14 cellular contexts compared by ENCODE assay signal in the genomic region with DNA sequence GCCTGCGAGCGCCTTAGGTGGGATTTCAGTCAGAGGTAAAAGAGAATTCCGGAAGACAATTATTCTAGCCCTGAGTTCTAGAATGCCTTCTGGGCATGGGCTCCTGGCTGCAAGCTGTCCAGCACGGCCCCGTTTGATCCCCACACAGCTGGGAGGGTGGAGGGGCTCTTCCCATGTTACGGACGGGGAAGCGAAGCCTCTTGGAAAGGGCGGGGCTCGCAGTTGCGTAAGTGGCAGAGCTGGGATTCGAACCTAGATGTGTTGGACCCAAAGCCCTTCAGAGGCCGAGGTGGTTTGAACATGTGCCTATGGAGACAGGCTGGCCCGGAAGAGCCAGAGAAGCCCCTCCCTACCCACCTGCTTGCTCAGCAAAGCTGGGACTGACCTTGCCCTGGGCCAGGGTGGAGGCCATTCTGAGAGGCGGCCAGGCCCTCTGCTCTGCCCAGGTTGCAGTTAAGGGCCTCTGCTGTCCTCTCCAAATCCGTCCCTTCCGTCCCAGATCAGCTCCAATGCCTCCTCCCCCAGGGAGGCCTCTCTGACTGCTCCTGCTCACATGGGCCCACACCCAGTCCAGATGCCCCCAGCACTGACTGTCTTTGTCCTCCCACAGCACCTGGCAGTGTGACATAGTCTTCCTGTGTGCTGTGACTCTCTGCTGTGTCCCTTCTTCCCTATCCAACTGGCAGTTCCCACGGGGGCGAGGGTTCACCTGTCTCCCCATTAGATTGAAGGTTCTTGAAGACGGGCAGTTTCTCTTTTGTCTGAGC. TPM values are rescaled to one million over a fixed set of nuclear protein-coding genes. Genes with fewer than 3 reads are reported as not detected.
DNase-seq lines count a peak whose midpoint lies in the region; ATAC-seq, FAIRE-seq and TF ChIP-seq lines count a peak whose summit lies in the region.
"Had no signal": no experiment of that assay in that cellular context is flagged by ENCODE, and none has a peak within 500 bp of the region (broad histone marks: within the 10 kb centered on the region; RNA-seq: fewer than 3 reads in every experiment).

No MANE protein-coding gene starts in this region.

- H3K36me3 ChIP-seq in BLaER1: no peaks in the 10 kb centered on the region
- H3K36me3 ChIP-seq in K562 (ENCODE audit: control insufficient read depth, insufficient read depth, low read length): no peaks in the 10 kb centered on the region
- no peaks in the 10 kb centered on the region for H3K36me3 ChIP-seq in kidney (ENCODE audit: control insufficient read depth in 1 of 2, insufficient read depth in 2 of 2, low read length in 2 of 2)
- no peaks in the 10 kb centered on the region for H3K36me3 ChIP-seq in gastrocnemius medialis

- no peak for FAIRE-seq in K562 (lab: Jason Lieb, UNC)
- FAIRE-seq in kidney (lab: Jason Lieb, UNC): no peak

- TF ChIP-seq EP300 in K562 (IDR thresholded peaks at IDR 0.05; ENCODE audit: low read length): no peak

- ATAC-seq in K562: no peak
- peak; percentile 11 to 16 for ATAC-seq in gastrocnemius medialis
- ATAC-seq in GM21529 (IDR thresholded peaks at IDR 0.05; ENCODE audit: unreplicated experiment): no peak
- no peak for ATAC-seq in HG02678 (IDR thresholded peaks at IDR 0.05; ENCODE audit: unreplicated experiment)
- no peak for ATAC-seq in GM19452 (IDR thresholded peaks at IDR 0.05; ENCODE audit: unreplicated experiment)

- H3K9ac ChIP-seq in BLaER1 (peak overlapping the region; percentile 50; the same call in 1 of the 2 replicates), K562 (ENCODE audit: insufficient read depth in 1 of 2, low read depth in 2 of 2, low read length in 2 of 2) (peak overlapping the region in 1 of 2 experiments; percentile 65; a peak in 2 of 4 replicates), kidney (ENCODE audit: low read length in 2 of 2) (peak overlapping the region in 1 of 2 donors; percentile 61)

- H3K9me1 ChIP-seq in K562 (ENCODE audit: control insufficient read depth, insufficient read depth, low read length): no peaks in the 10 kb centered on the region

- peak overlapping the region; percentile 87; the same call in 1 of the 2 replicates for H3K27ac ChIP-seq in BLaER1
- no peak overlapping the region for H3K27ac ChIP-seq in K562 (ENCODE audit: extremely low read depth, low read depth, low read length)
- H3K27ac ChIP-seq in kidney (ENCODE audit: low read depth in 2 of 2, low read length in 2 of 2): peak overlapping the region; percentile 83 to 95
- peak overlapping the region; percentile 97 to 100 (median 98) for H3K27ac ChIP-seq in gastrocnemius medialis

- H2AFZ ChIP-seq in K562 (ENCODE audit: low read depth, low read length): no peak overlapping the region

- no peaks in the 10 kb centered on the region for H4K20me1 ChIP-seq in BLaER1
- no peaks in the 10 kb centered on the region for H4K20me1 ChIP-seq in K562 (replicated peaks; ENCODE audit: control insufficient read depth, insufficient read depth, low read length)

- H3K9me3 ChIP-seq in BLaER1 (no peaks in the 10 kb centered on the region), K562 (replicated peaks; ENCODE audit: control insufficient read depth, insufficient read depth, low read depth, low read length) (no peaks in the 10 kb centered on the region), kidney (ENCODE audit: control insufficient read depth in 1 of 2, low read length in 2 of 2) (no peaks in the 10 kb centered on the region), gastrocnemius medialis (no peaks in the 10 kb centered on the region)

- no peaks in the 10 kb centered on the region for H3K79me2 ChIP-seq in K562 (ENCODE audit: control insufficient read depth, insufficient read depth, low read length)

- H3K4me2 ChIP-seq in BLaER1 (peak overlapping the region; percentile 92), K562 (ENCODE audit: insufficient read depth, low read length) (no peak overlapping the region)

- CTCF ChIA-PET in K562 (lab: Yijun Ruan, JAX; ENCODE audit: low intra/inter-chr PET ratio) (no interaction called here), HEK293T (lab: Yijun Ruan, JAX) (interaction anchor here (1.1 kb wide), 1 partner anchor 9 kb away, joined by 3 read pairs; no protein-coding TSS in a partner anchor)

- in situ Hi-C loops in K562 (cut with MboI) (loop anchor here (10.0 kb wide), 1 partner anchor 46 kb away; no protein-coding TSS in a partner anchor), gastrocnemius medialis (cut with MboI; ENCODE audit: low sequenced_read_pairs in 4 of 4) (no loop called here)

- H3K4me1 ChIP-seq in BLaER1 (peaks cover 99% of the 10 kb centered on the region), K562 (replicated peaks in 1 of 2; ENCODE audit: control insufficient read depth in 2 of 2, insufficient read depth in 2 of 2, low read length in 2 of 2) (peaks cover 14 to 66% of the 10 kb centered on the region in 2 experiments), kidney (ENCODE audit: control insufficient read depth in 1 of 2, insufficient read depth in 1 of 2, low read depth in 1 of 2, low read length in 2 of 2) (peaks cover 7 to 44% of the 10 kb centered on the region in 2 donors), gastrocnemius medialis (peaks cover 36 to 48% of the 10 kb centered on the region in 2 donors)

- DNase-seq in K562 (ENCODE audit: extremely low read depth in 1 of 4, low spot score in 3 of 4): no peak
- DNase-seq in kidney: no peak
- peak; percentile 73 to 89 for DNase-seq in gastrocnemius medialis
- no peak for DNase-seq in HEK293T (ENCODE audit: extremely low spot score)
- DNase-seq: activated CD4-positive, alpha-beta T cell treated with anti-CD3 and anti-CD28 coated beads, Interleukin-2, amount 10 ng/mL, durations not matched to agents 24 days and 14 days; activated effector memory CD4-positive, alpha-beta T cell treated with anti-CD3 and anti-CD28 coated beads, Interleukin-2, amount 50 U/mL, for 16 hours; Kasumi-1; NCI-H2029 treated with DMSO at 0.1 percent for 48 hours had no signal

- no peaks in the 10 kb centered on the region for H3K27me3 ChIP-seq in BLaER1
- peaks cover 7 to 25% of the 10 kb centered on the region in 2 experiments; a peak in 3 of 5 replicates for H3K27me3 ChIP-seq in K562 (ENCODE audit: control insufficient read depth in 2 of 2, insufficient read depth in 2 of 2, low read length in 2 of 2)
- no peaks in the 10 kb centered on the region for H3K27me3 ChIP-seq in gastrocnemius medialis

- WGBS in K562 (ENCODE audit: insufficient coverage, low coverage, missing lambda C conversion rate): 67% methylated on average over 20 of the region's 20 CpGs

- intact Hi-C loops in K562 (cut with micrococcal nuclease): no loop called here
- intact Hi-C loops in kidney (cut with DNase I): no loop called here
- intact Hi-C loops in gastrocnemius medialis (cut with DNase I; ENCODE audit: low total_unique reads): loop anchor here (2.0 to 10.0 kb wide), 4 partner anchors 184 to 1096 kb away; partner anchors contain the start of genes DDI2 and PADI2

- POLR2A ChIA-PET in K562 (lab: Yijun Ruan, JAX) (interaction anchor here (1.1 to 1.2 kb wide), 2 partner anchors 9 to 38 kb away, joined by 3 read pairs; no protein-coding TSS in a partner anchor), HEK293T (lab: Yijun Ruan, JAX) (no interaction called here)

- H3K4me3 ChIP-seq in BLaER1 (no peak overlapping the region), K562 (no peak overlapping the region), kidney (ENCODE audit: low read length in 2 of 2) (no peak overlapping the region), gastrocnemius medialis (peak overlapping the region; percentile 53 to 82 (median 72))

- BruUV-seq in K562 (replicated peaks; lab: Mats Ljungman, UMichigan): no TSS peak

- TF ChIP-seq RAD21 in K562 (CRISPR knock-in tag; conservative IDR thresholded peaks at IDR 0.05 in 1 of 2, IDR thresholded peaks at IDR 0.05 in 1 of 2): no peak

- TF ChIP-seq CTCF in K562 (IDR thresholded peaks at IDR 0.05 in 2 of 3, conservative IDR thresholded peaks at IDR 0.05 in 1 of 3; ENCODE audit: insufficient read depth in 2 of 3, low read depth in 1 of 3, low read length in 3 of 3) (no peak), kidney (IDR thresholded peaks at IDR 0.05; ENCODE audit: borderline replicate concordance, extremely low read depth, insufficient read depth) (no peak), gastrocnemius medialis (IDR thresholded peaks at IDR 0.05 in 4 of 5, conservative IDR thresholded peaks at IDR 0.05 in 1 of 5) (no peak)

- TF ChIP-seq POLR2A in K562 (conservative IDR thresholded peaks at IDR 0.05) (no peak), gastrocnemius medialis (IDR thresholded peaks at IDR 0.05) (peak in 1 of 2 donors; percentile 77)

RNA-seq across cellular contexts. Expression of gene HSPB7, which starts 1.1 kb away (rescaled TPM):
- total RNA-seq in K562 (2011; cell fraction: chromatin; rRNA removed; ENCODE audit: low replicate concordance): 0.44 TPM in 1 of 2 replicates, not detected in the other
- not detected in 2 replicates for total RNA-seq in K562 (2011; cell fraction: nucleolus; rRNA removed)
- total RNA-seq in K562 (2011; cell fraction: nucleoplasm; rRNA removed): 0.31 TPM in 1 of 2 replicates, not detected in the other
- total RNA-seq in K562 (2014; rRNA removed) (0.05 TPM in 1 of 2 replicates, not detected in the other), K562 (2014; rRNA removed; fragmentation: Illumina TruSeq; extraction: Trizol) (not detected in 2 replicates), K562 (2015; rRNA removed; fragmentation: Illumina TruSeq; extraction: Trizol) (not detected in 2 replicates), K562 (2021) (0.09 TPM in 1 of 2 replicates, not detected in the other), kidney (29.1 TPM), gastrocnemius medialis (1,000 to 10,000 TPM in 1 of 4 donors, 100 to 1,000 TPM in 3; 355 to 1,466 (median 716) TPM)
- polyA plus RNA-seq in K562 (2011; rRNA removed) (0.07 and 0.08 TPM in 2 replicates), K562 (2014; fragmentation: Illumina TruSeq; extraction: Trizol) (0.19 TPM in 1 of 2 replicates, not detected in the other), K562 (2014; fragmentation: Nextera tagmentation; extraction: Ambion mirVana) (not detected), K562 (2014; rRNA removed) (not detected in 2 replicates), kidney (ENCODE audit: insufficient read depth, low read depth, low replicate concordance) (17.0 TPM)
- 0.03 and 0.04 TPM in 2 replicates for polyA plus RNA-seq in K562 (2011; cell fraction: cytosol; rRNA removed)
- polyA plus RNA-seq in K562 (2011; cell fraction: nucleus; rRNA removed): 0.07 and 0.08 TPM in 2 replicates
- 0.16 and 0.17 TPM in 2 replicates for polyA plus RNA-seq in K562 (2012)
- polyA minus RNA-seq in K562 (2011; rRNA and poly(A)+ RNA removed): not detected in 2 replicates
- not detected in 2 replicates for polyA minus RNA-seq in K562 (2011; cell fraction: cytosol; rRNA and poly(A)+ RNA removed)
- not detected in 2 replicates for polyA minus RNA-seq in K562 (2011; cell fraction: nucleus; rRNA and poly(A)+ RNA removed)
- total RNA-seq: activated CD4-positive, alpha-beta T cell treated with anti-CD3 and anti-CD28 coated beads, Interleukin-2, amount 10 ng/mL, durations not matched to agents 24 days and 14 days had no signal

RNA-seq across cellular contexts. Expression of gene CLCNKA, which starts 2.9 kb away (rescaled TPM):
- total RNA-seq in K562 (2011; cell fraction: chromatin; rRNA removed; ENCODE audit: low replicate concordance): 0.55 and 2.4 TPM in 2 replicates
- 0.92 and 2.0 TPM in 2 replicates for total RNA-seq in K562 (2011; cell fraction: nucleolus; rRNA removed)
- total RNA-seq in K562 (2011; cell fraction: nucleoplasm; rRNA removed): 0.76 and 2.0 TPM in 2 replicates
- total RNA-seq in K562 (2014; rRNA removed): 0.18 TPM in 1 of 2 replicates, not detected in the other
- not detected in 2 replicates for total RNA-seq in K562 (2014; rRNA removed; fragmentation: Illumina TruSeq; extraction: Trizol)
- total RNA-seq in K562 (2015; rRNA removed; fragmentation: Illumina TruSeq; extraction: Trizol): not detected in 2 replicates
- total RNA-seq in K562 (2021): 0.07 and 0.18 TPM in 2 replicates
- 0.10 and 0.45 TPM in 2 replicates for polyA plus RNA-seq in K562 (2011; rRNA removed)
- polyA plus RNA-seq in K562 (2011; cell fraction: cytosol; rRNA removed): 0.24 and 1.1 TPM in 2 replicates
- polyA plus RNA-seq in K562 (2011; cell fraction: nucleus; rRNA removed): 4.6 and 6.0 TPM in 2 replicates
- polyA plus RNA-seq in K562 (2012): 0.14 and 0.35 TPM in 2 replicates
- polyA plus RNA-seq in K562 (2014; fragmentation: Illumina TruSeq; extraction: Trizol): 0.10 TPM in 1 of 2 replicates, not detected in the other
- under 1 TPM in 1 of 2 experiments, not detected in 1; 0.03 TPM for polyA plus RNA-seq in K562 (2014; fragmentation: Nextera tagmentation; extraction: Ambion mirVana)
- polyA plus RNA-seq in K562 (2014; rRNA removed): 0.37 TPM in 1 of 2 replicates, not detected in the other
- 0.07 TPM in 1 of 2 replicates, not detected in the other for polyA minus RNA-seq in K562 (2011; rRNA and poly(A)+ RNA removed)
- polyA minus RNA-seq in K562 (2011; cell fraction: cytosol; rRNA and poly(A)+ RNA removed): not detected in 2 replicates
- polyA minus RNA-seq in K562 (2011; cell fraction: nucleus; rRNA and poly(A)+ RNA removed): 0.56 and 0.94 TPM in 2 replicates
- 7.8 TPM for total RNA-seq in kidney
- polyA plus RNA-seq in kidney (ENCODE audit: insufficient read depth, low read depth, low replicate concordance): 187 TPM
- total RNA-seq in gastrocnemius medialis: under 1 TPM in 3 of 4 donors, not detected in 1; 0.64 to 0.94 (median 0.80) TPM
- total RNA-seq: activated CD4-positive, alpha-beta T cell treated with anti-CD3 and anti-CD28 coated beads, Interleukin-2, amount 10 ng/mL, durations not matched to agents 24 days and 14 days; fibroblast of villous mesenchyme; liver had no signal
- polyA plus RNA-seq: liver had no signal

RNA-seq across cellular contexts. Expression of gene SRARP, which starts 14.9 kb away (rescaled TPM):
- total RNA-seq in K562 (2011; cell fraction: chromatin; rRNA removed; ENCODE audit: low replicate concordance): not detected in 2 replicates
- not detected in 2 replicates for total RNA-seq in K562 (2011; cell fraction: nucleolus; rRNA removed)
- total RNA-seq in K562 (2011; cell fraction: nucleoplasm; rRNA removed): not detected in 2 replicates
- total RNA-seq in K562 (2014; rRNA removed): not detected in 2 replicates
- total RNA-seq in K562 (2014; rRNA removed; fragmentation: Illumina TruSeq; extraction: Trizol): not detected in 2 replicates
- total RNA-seq in K562 (2015; rRNA removed; fragmentation: Illumina TruSeq; extraction: Trizol): not detected in 2 replicates
- total RNA-seq in K562 (2021): not detected in 2 replicates
- polyA plus RNA-seq in K562 (2011; rRNA removed): not detected in 2 replicates
- polyA plus RNA-seq in K562 (2011; cell fraction: cytosol; rRNA removed): not detected in 2 replicates
- polyA plus RNA-seq in K562 (2011; cell fraction: nucleus; rRNA removed): not detected in 2 replicates
- not detected in 2 replicates for polyA plus RNA-seq in K562 (2012)
- polyA plus RNA-seq in K562 (2014; fragmentation: Illumina TruSeq; extraction: Trizol): not detected in 2 replicates
- not detected for polyA plus RNA-seq in K562 (2014; fragmentation: Nextera tagmentation; extraction: Ambion mirVana)
- polyA plus RNA-seq in K562 (2014; rRNA removed): not detected in 2 replicates
- polyA minus RNA-seq in K562 (2011; rRNA and poly(A)+ RNA removed): not detected in 2 replicates
- polyA minus RNA-seq in K562 (2011; cell fraction: cytosol; rRNA and poly(A)+ RNA removed): not detected in 2 replicates
- polyA minus RNA-seq in K562 (2011; cell fraction: nucleus; rRNA and poly(A)+ RNA removed): not detected in 2 replicates
- 0.22 TPM for total RNA-seq in kidney
- 4.0 TPM for polyA plus RNA-seq in kidney (ENCODE audit: insufficient read depth, low read depth, low replicate concordance)
- under 1 TPM in 2 of 4 donors, not detected in 2; 0.10 to 0.19 TPM for total RNA-seq in gastrocnemius medialis
- total RNA-seq: activated CD4-positive, alpha-beta T cell treated with anti-CD3 and anti-CD28 coated beads, Interleukin-2, amount 10 ng/mL, durations not matched to agents 24 days and 14 days; fibroblast of villous mesenchyme; liver had no signal

RNA-seq across cellular contexts. Expression of gene CLCNKB, which starts 24.6 kb away (rescaled TPM):
- total RNA-seq in K562 (2011; cell fraction: chromatin; rRNA removed; ENCODE audit: low replicate concordance): 1.2 and 5.1 TPM in 2 replicates
- total RNA-seq in K562 (2011; cell fraction: nucleolus; rRNA removed): 3.3 and 5.3 TPM in 2 replicates
- total RNA-seq in K562 (2011; cell fraction: nucleoplasm; rRNA removed): 1.8 and 2.3 TPM in 2 replicates
- total RNA-seq in K562 (2014; rRNA removed): 0.64 and 1.6 TPM in 2 replicates
- 0.32 and 0.40 TPM in 2 replicates for total RNA-seq in K562 (2014; rRNA removed; fragmentation: Illumina TruSeq; extraction: Trizol)
- 0.19 and 0.29 TPM in 2 replicates for total RNA-seq in K562 (2015; rRNA removed; fragmentation: Illumina TruSeq; extraction: Trizol)
- total RNA-seq in K562 (2021): 1.1 TPM in 2 replicates
- 1.4 and 4.0 TPM in 2 replicates for polyA plus RNA-seq in K562 (2011; rRNA removed)
- 3.6 and 5.5 TPM in 2 replicates for polyA plus RNA-seq in K562 (2011; cell fraction: cytosol; rRNA removed)
- polyA plus RNA-seq in K562 (2011; cell fraction: nucleus; rRNA removed): 22.9 and 26.0 TPM in 2 replicates
- polyA plus RNA-seq in K562 (2012): 0.48 and 1.8 TPM in 2 replicates
- polyA plus RNA-seq in K562 (2014; fragmentation: Illumina TruSeq; extraction: Trizol): 0.97 and 1.1 TPM in 2 replicates
- polyA plus RNA-seq in K562 (2014; fragmentation: Nextera tagmentation; extraction: Ambion mirVana): under 1 TPM; 0.08 to 0.49 TPM
- 1.2 and 1.7 TPM in 2 replicates for polyA plus RNA-seq in K562 (2014; rRNA removed)
- 0.99 and 1.2 TPM in 2 replicates for polyA minus RNA-seq in K562 (2011; rRNA and poly(A)+ RNA removed)
- polyA minus RNA-seq in K562 (2011; cell fraction: cytosol; rRNA and poly(A)+ RNA removed): 1.0 TPM in 1 of 2 replicates, not detected in the other
- polyA minus RNA-seq in K562 (2011; cell fraction: nucleus; rRNA and poly(A)+ RNA removed): 1.5 and 2.3 TPM in 2 replicates
- 60.6 TPM for total RNA-seq in kidney
- polyA plus RNA-seq in kidney (ENCODE audit: insufficient read depth, low read depth, low replicate concordance): 519 TPM
- not detected for total RNA-seq in gastrocnemius medialis
- total RNA-seq: activated CD4-positive, alpha-beta T cell treated with anti-CD3 and anti-CD28 coated beads, Interleukin-2, amount 10 ng/mL, durations not matched to agents 24 days and 14 days; liver had no signal
- polyA plus RNA-seq: liver had no signal

RNA-seq across cellular contexts. Expression of gene ZBTB17, which starts 43.0 kb away (rescaled TPM):
- total RNA-seq in K562 (2011; cell fraction: chromatin; rRNA removed; ENCODE audit: low replicate concordance): 64.2 and 253 TPM in 2 replicates
- total RNA-seq in K562 (2011; cell fraction: nucleolus; rRNA removed): 186 and 214 TPM in 2 replicates
- total RNA-seq in K562 (2011; cell fraction: nucleoplasm; rRNA removed): 76.0 and 95.5 TPM in 2 replicates
- total RNA-seq in K562 (2014; rRNA removed) (43.3 and 54.0 TPM in 2 replicates), K562 (2014; rRNA removed; fragmentation: Illumina TruSeq; extraction: Trizol) (10.4 and 11.0 TPM in 2 replicates), K562 (2015; rRNA removed; fragmentation: Illumina TruSeq; extraction: Trizol) (29.6 and 33.2 TPM in 2 replicates), K562 (2021) (46.5 and 53.4 TPM in 2 replicates), kidney (41.5 TPM), gastrocnemius medialis (10 to 100 TPM; 25.9 to 44.1 (median 31.5) TPM)
- polyA plus RNA-seq in K562 (2011; rRNA removed) (43.4 and 71.1 TPM in 2 replicates), K562 (2014; fragmentation: Illumina TruSeq; extraction: Trizol) (15.1 and 31.6 TPM in 2 replicates), K562 (2014; fragmentation: Nextera tagmentation; extraction: Ambion mirVana) (1 to 10 TPM; 1.1 to 1.7 TPM), K562 (2014; rRNA removed) (50.3 and 54.1 TPM in 2 replicates), kidney (ENCODE audit: insufficient read depth, low read depth, low replicate concordance) (33.1 TPM)
- 56.0 and 83.7 TPM in 2 replicates for polyA plus RNA-seq in K562 (2011; cell fraction: cytosol; rRNA removed)
- 333 and 422 TPM in 2 replicates for polyA plus RNA-seq in K562 (2011; cell fraction: nucleus; rRNA removed)
- polyA plus RNA-seq in K562 (2012): 34.3 and 57.6 TPM in 2 replicates
- 22.8 and 30.5 TPM in 2 replicates for polyA minus RNA-seq in K562 (2011; rRNA and poly(A)+ RNA removed)
- 36.4 and 38.9 TPM in 2 replicates for polyA minus RNA-seq in K562 (2011; cell fraction: cytosol; rRNA and poly(A)+ RNA removed)
- 70.3 and 82.3 TPM in 2 replicates for polyA minus RNA-seq in K562 (2011; cell fraction: nucleus; rRNA and poly(A)+ RNA removed)

Comparison
In these comparisons a context has a peak if more than half of its experiments do, and no peak if none do; other contexts are left out.
1. H3K4me3 ChIP-seq: peak in gastrocnemius medialis (4 of 4); none in BLaER1 (single experiment), K562 (single experiment) and kidney (0 of 2).
2. ATAC-seq: peak in gastrocnemius medialis (2 of 2); none in K562 (single experiment), GM21529 (single experiment), HG02678 (single experiment) and GM19452 (single experiment).
3. DNase-seq: peak in gastrocnemius medialis (2 of 2); none in K562 (0 of 4), kidney (single experiment) and HEK293T (single experiment).
4. RNA of gene HSPB7, which starts 1.1 kb away (total RNA-seq): 355 to 1,466 TPM in gastrocnemius medialis and 29.1 TPM in kidney (single experiment); 0.05 to 0.44 TPM in K562; every median in the first group is over 10 times any median in the second.